ENCODE assay signal across 8 cellular contexts in genomic region chr17:42563543-42563942, GRCh38. TPM values are rescaled to one million over a fixed set of nuclear protein-coding genes. Genes with fewer than 3 reads are reported as not detected.
DNase-seq lines count a peak whose midpoint lies in the region; FAIRE-seq and TF ChIP-seq lines count a peak whose summit lies in the region.

No MANE protein-coding gene starts in this region.

- H3K9me3 ChIP-seq in BLaER1 (no peaks in the 10 kb centered on the region), astrocyte (ENCODE audit: insufficient read depth, low read depth, low read length) (no peaks in the 10 kb centered on the region), mucosa of stomach (ENCODE audit: control insufficient read depth, low read length) (no peaks in the 10 kb centered on the region)

- H3K4me2 ChIP-seq in BLaER1 = peak overlapping the region; percentile 99
- peak overlapping the region; percentile 95 for H3K4me2 ChIP-seq in astrocyte (ENCODE audit: low read length)

- H3K27me3 ChIP-seq in BLaER1 = no peaks in the 10 kb centered on the region
- no peaks in the 10 kb centered on the region for H3K27me3 ChIP-seq in astrocyte (ENCODE audit: insufficient read depth, low read length)
- no peaks in the 10 kb centered on the region for H3K27me3 ChIP-seq in mucosa of stomach (ENCODE audit: control insufficient read depth, insufficient read depth, low read length)

- H2AFZ ChIP-seq in astrocyte (ENCODE audit: low read depth, low read length) = no peak overlapping the region

- peaks cover 36% of the 10 kb centered on the region for H3K36me3 ChIP-seq in BLaER1
- H3K36me3 ChIP-seq in astrocyte (ENCODE audit: insufficient read depth, low read length) = peaks cover 13% of the 10 kb centered on the region
- H3K36me3 ChIP-seq in mucosa of stomach (ENCODE audit: control insufficient read depth, insufficient read depth, low read length) = peaks cover 13% of the 10 kb centered on the region

- peak overlapping the region; percentile 92 for H3K4me3 Mint-ChIP-seq in astrocyte (ENCODE audit: unreplicated experiment)

- DNase-seq in HT-29 (ENCODE audit: low spot score) = peak; percentile 78
- no peak for DNase-seq in astrocyte (ENCODE audit: low read depth)
- DNase-seq in HuH-7.5 (ENCODE audit: low spot score) = no peak
- no peak for DNase-seq in GF-D8 (lab: John Stamatoyannopoulos, UW)
- DNase-seq in HCEC 1CT = no peak
- no peak for DNase-seq in C1 segment of cervical spinal cord (lab: John Stamatoyannopoulos, UW)

- TF ChIP-seq CTCF in astrocyte (IDR thresholded peaks at IDR 0.05; ENCODE audit: insufficient read depth, low read depth, low read length) = no peak

- H3K36me3 Mint-ChIP-seq in astrocyte (ENCODE audit: low read depth, unreplicated experiment) = peaks cover 6% of the 10 kb centered on the region

- H3K27ac ChIP-seq in BLaER1 = no peak overlapping the region; the same call in 1 of the 2 replicates
- H3K27ac ChIP-seq in astrocyte (ENCODE audit: low read depth, low read length) = no peak overlapping the region

- peaks cover 43% of the 10 kb centered on the region for H3K4me1 ChIP-seq in BLaER1
- peaks cover 29% of the 10 kb centered on the region for H3K4me1 ChIP-seq in astrocyte (ENCODE audit: insufficient read depth, low read length)
- H3K4me1 ChIP-seq in mucosa of stomach (ENCODE audit: control insufficient read depth, insufficient read depth, low read length) = peaks cover 54% of the 10 kb centered on the region

- H4K20me1 ChIP-seq in BLaER1 = 0 out of 2 replicates have a peak, but pooled peaks cover 4% of the 10 kb centered on the region
- peaks cover 3% of the 10 kb centered on the region for H4K20me1 ChIP-seq in astrocyte (ENCODE audit: insufficient read depth, low read length)

- peaks cover 50% of the 10 kb centered on the region for H3K79me2 ChIP-seq in astrocyte (ENCODE audit: insufficient read depth, low read length)

- peak overlapping the region; percentile 5; the same call in 1 of the 2 replicates for H3K9ac ChIP-seq in BLaER1
- H3K9ac ChIP-seq in astrocyte (ENCODE audit: low read length) = peak overlapping the region; percentile 96
- H3K9ac ChIP-seq in mucosa of stomach (ENCODE audit: low read length) = peak overlapping the region; percentile 84

- peak overlapping the region; percentile 97 for H3K4me3 ChIP-seq in BLaER1
- peak overlapping the region; percentile 86 for H3K4me3 ChIP-seq in astrocyte (ENCODE audit: insufficient read depth, low read depth, low read length)
- H3K4me3 ChIP-seq in mucosa of stomach (ENCODE audit: low read length) = no peak overlapping the region

- peaks cover 22% of the 10 kb centered on the region for H3K4me1 Mint-ChIP-seq in astrocyte (ENCODE audit: low read depth, unreplicated experiment)

- H3K27ac Mint-ChIP-seq in astrocyte (ENCODE audit: unreplicated experiment) = peak overlapping the region; percentile 71

- FAIRE-seq in astrocyte (lab: Jason Lieb, UNC) = no peak

- no peaks in the 10 kb centered on the region for H3K9me3 Mint-ChIP-seq in astrocyte (ENCODE audit: unreplicated experiment)

- H3K27me3 Mint-ChIP-seq in astrocyte (ENCODE audit: low read depth, unreplicated experiment) = no peaks in the 10 kb centered on the region

RNA-seq across cellular contexts. Expression of gene COASY, which starts 1.6 kb away (rescaled TPM):
- total RNA-seq in HT-29 (2014; rRNA removed; shearing (Covaris generic)) = 82.1 and 103 TPM in 2 replicates
- total RNA-seq in astrocyte = 52.0 and 54.2 TPM in 2 replicates

RNA-seq across cellular contexts. Expression of gene MLX, which starts 3.4 kb away (rescaled TPM):
- 55.9 and 63.1 TPM in 2 replicates for total RNA-seq in HT-29 (2014; rRNA removed; shearing (Covaris generic))
- total RNA-seq in astrocyte = 26.5 and 29.9 TPM in 2 replicates

RNA-seq across cellular contexts. Expression of gene HSD17B1, which starts 10.8 kb away (rescaled TPM):
- 0.91 and 1.7 TPM in 2 replicates for total RNA-seq in HT-29 (2014; rRNA removed; shearing (Covaris generic))
- total RNA-seq in astrocyte = 1.5 and 1.7 TPM in 2 replicates

RNA-seq across cellular contexts. Expression of gene PSMC3IP, which starts 14.0 kb away (rescaled TPM):
- total RNA-seq in HT-29 (2014; rRNA removed; shearing (Covaris generic)) = 12.4 and 16.0 TPM in 2 replicates
- 5.4 and 8.7 TPM in 2 replicates for total RNA-seq in astrocyte

RNA-seq across cellular contexts. Expression of gene NAGLU, which starts 27.5 kb away (rescaled TPM):
- 54.9 and 65.5 TPM in 2 replicates for total RNA-seq in HT-29 (2014; rRNA removed; shearing (Covaris generic))
- total RNA-seq in astrocyte = 19.3 and 25.9 TPM in 2 replicates

Comparison
In these comparisons a context has a peak if more than half of its experiments do, and no peak if none do; other contexts are left out.
1. H3K9ac ChIP-seq: peak in every context shown above with its lines; median percentile 96 in astrocyte; 84 in mucosa of stomach; 5 in BLaER1.